ENCODE assay signal across 9 cellular contexts in genomic region chr15:48541659-48542334, GRCh38.
DNase-seq lines count a peak whose midpoint lies in the region; ATAC-seq and TF ChIP-seq lines count a peak whose summit lies in the region.
"Had no signal": no experiment of that assay in that cellular context is flagged by ENCODE, and none has a peak within 500 bp of the region (broad histone marks: within the 10 kb centered on the region; RNA-seq: fewer than 3 reads in every experiment).

No MANE protein-coding gene starts in this region.

- no peaks in the 10 kb centered on the region for H3K9me3 Mint-ChIP-seq in activated CD4-positive, alpha-beta T cell treated with anti-CD3 and anti-CD28 coated beads, Interleukin-2, amount 10 ng/mL, durations not matched to agents 24 days and 14 days

- peaks cover 2% of the 10 kb centered on the region for H3K27me3 Mint-ChIP-seq in activated CD4-positive, alpha-beta T cell treated with anti-CD3 and anti-CD28 coated beads, Interleukin-2, amount 10 ng/mL, durations not matched to agents 24 days and 14 days

- H3K27ac ChIP-seq in thoracic aorta: peak overlapping the region; percentile 36 to 52
- H3K27ac ChIP-seq: SJCRH30, upper lobe of left lung had no signal

- H3K4me1 Mint-ChIP-seq in activated CD4-positive, alpha-beta T cell treated with anti-CD3 and anti-CD28 coated beads, Interleukin-2, amount 10 ng/mL, durations not matched to agents 24 days and 14 days: no peaks in the 10 kb centered on the region

- intact Hi-C loops in activated CD4-positive, alpha-beta T cell treated with anti-CD3 and anti-CD28 coated beads, Interleukin-2, amount 10 ng/mL, durations not matched to agents 24 days and 14 days (cut with micrococcal nuclease): no loop called here

- H3K36me3 Mint-ChIP-seq in activated CD4-positive, alpha-beta T cell treated with anti-CD3 and anti-CD28 coated beads, Interleukin-2, amount 10 ng/mL, durations not matched to agents 24 days and 14 days (ENCODE audit: low read depth): no peaks in the 10 kb centered on the region

- no peaks in the 10 kb centered on the region for H3K27me3 ChIP-seq in thoracic aorta (replicated peaks; ENCODE audit: insufficient read depth)
- H3K27me3 ChIP-seq: SJCRH30, upper lobe of left lung had no signal

- H3K4me1 ChIP-seq in thoracic aorta (ENCODE audit: control insufficient read depth in 1 of 2, low read depth in 2 of 2): peaks cover 18 to 49% of the 10 kb centered on the region in 2 donors
- H3K4me1 ChIP-seq: SJCRH30 had no signal

- DNase-seq in GM19240 (ENCODE audit: insufficient read length, low spot score) (peak; percentile 43), cardiac fibroblast (ENCODE audit: low read depth in 2 of 2) (peak; percentile 84 to 88), thoracic aorta (ENCODE audit: low spot score) (no peak), NCI-H2107 (lab: John Stamatoyannopoulos, UW) (no peak), DMS53 treated with DMSO at 0.1 percent for 48 hours (lab: John Stamatoyannopoulos, UW; ENCODE audit: unreplicated experiment) (no peak)
- no peak for DNase-seq in activated CD4-positive, alpha-beta T cell treated with anti-CD3 and anti-CD28 coated beads, Interleukin-2, amount 10 ng/mL, durations not matched to agents 24 days and 14 days
- DNase-seq: SJCRH30, upper lobe of left lung had no signal

- TF ChIP-seq CTCF in cardiac fibroblast (IDR thresholded peaks at IDR 0.05; ENCODE audit: low read depth, low read length) (no peak), thoracic aorta (IDR thresholded peaks at IDR 0.05) (no peak)

- peak; percentile 77 for ATAC-seq in HG03103 (IDR thresholded peaks at IDR 0.05; ENCODE audit: low read depth, unreplicated experiment)
- no peak for ATAC-seq in thoracic aorta (ENCODE audit: insufficient number of reproducible peaks, low FRiP score, low read depth)

- H3K4me3 ChIP-seq in cardiac fibroblast (replicated peaks in 1 of 2; ENCODE audit: low read depth in 2 of 2, low read length in 2 of 2) (peak overlapping the region; percentile 9 to 16), thoracic aorta (peak overlapping the region; percentile 43)
- H3K4me3 ChIP-seq: SJCRH30, upper lobe of left lung had no signal

- no peaks in the 10 kb centered on the region for H3K9me3 ChIP-seq in thoracic aorta
- H3K9me3 ChIP-seq: SJCRH30, upper lobe of left lung had no signal

- no peaks in the 10 kb centered on the region for H3K36me3 ChIP-seq in thoracic aorta
- H3K36me3 ChIP-seq: SJCRH30, upper lobe of left lung had no signal

- H3K27ac Mint-ChIP-seq in activated CD4-positive, alpha-beta T cell treated with anti-CD3 and anti-CD28 coated beads, Interleukin-2, amount 10 ng/mL, durations not matched to agents 24 days and 14 days: no peak overlapping the region

- no peak overlapping the region for H3K4me3 Mint-ChIP-seq in activated CD4-positive, alpha-beta T cell treated with anti-CD3 and anti-CD28 coated beads, Interleukin-2, amount 10 ng/mL, durations not matched to agents 24 days and 14 days

Comparison
In these comparisons a context has a peak if more than half of its experiments do, and no peak if none do; other contexts are left out.
1. DNase-seq: peak in GM19240 (single experiment) and cardiac fibroblast (2 of 2); none in thoracic aorta (single experiment), NCI-H2107 (single experiment), activated CD4-positive, alpha-beta T cell treated with anti-CD3 and anti-CD28 coated beads, Interleukin-2, amount 10 ng/mL, durations not matched to agents 24 days and 14 days (single experiment) and DMS53 treated with DMSO at 0.1 percent for 48 hours (single experiment).